In the genomic region with DNA sequence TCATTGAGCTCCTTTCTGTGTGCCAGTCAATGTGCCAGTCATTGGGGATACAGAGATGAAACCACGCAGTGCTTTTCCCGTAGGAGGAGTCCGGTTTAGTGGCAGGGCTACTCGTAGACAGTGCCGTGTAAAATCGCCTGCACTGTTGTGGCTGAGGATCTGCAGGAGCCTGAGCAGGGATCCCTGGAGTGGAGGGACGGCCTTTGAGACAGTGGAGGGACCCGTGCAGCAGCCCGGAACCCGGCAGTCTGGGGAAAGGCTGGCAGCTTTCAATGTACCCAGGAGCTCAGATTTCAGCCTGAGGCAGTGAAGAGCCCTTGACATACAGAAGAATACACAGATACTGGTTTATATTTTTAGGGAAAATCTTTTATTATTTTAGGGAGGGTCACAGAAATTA, we compare ENCODE assay signal across 1 cellular context.
TF ChIP-seq lines count a peak whose summit lies in the region.

No MANE protein-coding gene starts in this region.

TF ChIP-seq in WTC11, 78 proteins besides CTCF, POLR2A, EP300 and RAD21 (continued from another document):
- TF ChIP-seq, protein P1, sequence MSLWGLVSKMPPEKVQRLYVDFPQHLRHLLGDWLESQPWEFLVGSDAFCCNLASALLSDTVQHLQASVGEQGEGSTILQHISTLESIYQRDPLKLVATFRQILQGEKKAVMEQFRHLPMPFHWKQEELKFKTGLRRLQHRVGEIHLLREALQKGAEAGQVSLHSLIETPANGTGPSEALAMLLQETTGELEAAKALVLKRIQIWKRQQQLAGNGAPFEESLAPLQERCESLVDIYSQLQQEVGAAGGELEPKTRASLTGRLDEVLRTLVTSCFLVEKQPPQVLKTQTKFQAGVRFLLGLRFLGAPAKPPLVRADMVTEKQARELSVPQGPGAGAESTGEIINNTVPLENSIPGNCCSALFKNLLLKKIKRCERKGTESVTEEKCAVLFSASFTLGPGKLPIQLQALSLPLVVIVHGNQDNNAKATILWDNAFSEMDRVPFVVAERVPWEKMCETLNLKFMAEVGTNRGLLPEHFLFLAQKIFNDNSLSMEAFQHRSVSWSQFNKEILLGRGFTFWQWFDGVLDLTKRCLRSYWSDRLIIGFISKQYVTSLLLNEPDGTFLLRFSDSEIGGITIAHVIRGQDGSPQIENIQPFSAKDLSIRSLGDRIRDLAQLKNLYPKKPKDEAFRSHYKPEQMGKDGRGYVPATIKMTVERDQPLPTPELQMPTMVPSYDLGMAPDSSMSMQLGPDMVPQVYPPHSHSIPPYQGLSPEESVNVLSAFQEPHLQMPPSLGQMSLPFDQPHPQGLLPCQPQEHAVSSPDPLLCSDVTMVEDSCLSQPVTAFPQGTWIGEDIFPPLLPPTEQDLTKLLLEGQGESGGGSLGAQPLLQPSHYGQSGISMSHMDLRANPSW (CRISPR knock-in tag; conservative IDR thresholded peaks at IDR 0.05; ENCODE audit: low read depth) = no peak
- no peak for TF ChIP-seq SP1 (CRISPR knock-in tag; conservative IDR thresholded peaks at IDR 0.05)
- no peak for TF ChIP-seq TEAD1 (CRISPR knock-in tag; IDR thresholded peaks at IDR 0.05)
- TF ChIP-seq, protein P2, sequence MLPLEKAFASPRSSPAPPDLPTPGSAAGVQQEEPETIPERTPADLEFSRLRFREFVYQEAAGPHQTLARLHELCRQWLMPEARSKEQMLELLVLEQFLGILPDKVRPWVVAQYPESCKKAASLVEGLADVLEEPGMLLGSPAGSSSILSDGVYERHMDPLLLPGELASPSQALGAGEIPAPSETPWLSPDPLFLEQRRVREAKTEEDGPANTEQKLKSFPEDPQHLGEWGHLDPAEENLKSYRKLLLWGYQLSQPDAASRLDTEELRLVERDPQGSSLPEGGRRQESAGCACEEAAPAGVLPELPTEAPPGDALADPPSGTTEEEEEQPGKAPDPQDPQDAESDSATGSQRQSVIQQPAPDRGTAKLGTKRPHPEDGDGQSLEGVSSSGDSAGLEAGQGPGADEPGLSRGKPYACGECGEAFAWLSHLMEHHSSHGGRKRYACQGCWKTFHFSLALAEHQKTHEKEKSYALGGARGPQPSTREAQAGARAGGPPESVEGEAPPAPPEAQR (CRISPR knock-in tag; IDR thresholded peaks at IDR 0.05) = no peak
- TF ChIP-seq NFE2L1 (CRISPR knock-in tag; IDR thresholded peaks at IDR 0.05) = no peak
